1 cellular context compared by ENCODE assay signal in the genomic region with DNA sequence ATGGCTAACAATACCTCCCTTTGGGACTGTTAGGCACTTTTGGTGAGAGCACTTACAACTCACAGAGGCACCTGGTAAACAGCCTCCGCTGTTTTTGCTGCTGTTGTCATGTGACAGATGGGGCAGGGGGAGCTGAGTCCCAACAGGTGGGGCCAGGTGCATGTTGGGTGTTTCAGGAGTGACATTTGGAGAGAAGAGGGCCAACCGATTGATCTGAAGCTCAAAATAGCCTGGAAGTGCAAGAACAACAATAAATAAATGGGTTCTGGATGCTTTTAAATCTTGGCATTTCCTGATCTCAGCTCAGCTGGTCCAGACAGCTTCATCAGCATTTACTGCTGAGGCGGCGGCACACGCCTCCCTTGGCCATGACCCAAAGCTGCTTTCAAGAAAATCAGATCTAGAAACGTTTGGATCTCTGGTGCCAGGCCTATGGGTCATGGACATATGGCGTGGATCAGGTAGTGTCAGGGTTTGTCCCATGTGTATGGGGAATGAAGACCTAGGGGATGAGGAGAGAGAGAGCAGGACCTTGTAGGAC.
TF ChIP-seq lines count a peak whose summit lies in the region.

No MANE protein-coding gene starts in this region.

TF ChIP-seq in GM23338, 12 proteins besides CTCF, POLR2A, EP300 and RAD21:
- TF ChIP-seq, protein P1, sequence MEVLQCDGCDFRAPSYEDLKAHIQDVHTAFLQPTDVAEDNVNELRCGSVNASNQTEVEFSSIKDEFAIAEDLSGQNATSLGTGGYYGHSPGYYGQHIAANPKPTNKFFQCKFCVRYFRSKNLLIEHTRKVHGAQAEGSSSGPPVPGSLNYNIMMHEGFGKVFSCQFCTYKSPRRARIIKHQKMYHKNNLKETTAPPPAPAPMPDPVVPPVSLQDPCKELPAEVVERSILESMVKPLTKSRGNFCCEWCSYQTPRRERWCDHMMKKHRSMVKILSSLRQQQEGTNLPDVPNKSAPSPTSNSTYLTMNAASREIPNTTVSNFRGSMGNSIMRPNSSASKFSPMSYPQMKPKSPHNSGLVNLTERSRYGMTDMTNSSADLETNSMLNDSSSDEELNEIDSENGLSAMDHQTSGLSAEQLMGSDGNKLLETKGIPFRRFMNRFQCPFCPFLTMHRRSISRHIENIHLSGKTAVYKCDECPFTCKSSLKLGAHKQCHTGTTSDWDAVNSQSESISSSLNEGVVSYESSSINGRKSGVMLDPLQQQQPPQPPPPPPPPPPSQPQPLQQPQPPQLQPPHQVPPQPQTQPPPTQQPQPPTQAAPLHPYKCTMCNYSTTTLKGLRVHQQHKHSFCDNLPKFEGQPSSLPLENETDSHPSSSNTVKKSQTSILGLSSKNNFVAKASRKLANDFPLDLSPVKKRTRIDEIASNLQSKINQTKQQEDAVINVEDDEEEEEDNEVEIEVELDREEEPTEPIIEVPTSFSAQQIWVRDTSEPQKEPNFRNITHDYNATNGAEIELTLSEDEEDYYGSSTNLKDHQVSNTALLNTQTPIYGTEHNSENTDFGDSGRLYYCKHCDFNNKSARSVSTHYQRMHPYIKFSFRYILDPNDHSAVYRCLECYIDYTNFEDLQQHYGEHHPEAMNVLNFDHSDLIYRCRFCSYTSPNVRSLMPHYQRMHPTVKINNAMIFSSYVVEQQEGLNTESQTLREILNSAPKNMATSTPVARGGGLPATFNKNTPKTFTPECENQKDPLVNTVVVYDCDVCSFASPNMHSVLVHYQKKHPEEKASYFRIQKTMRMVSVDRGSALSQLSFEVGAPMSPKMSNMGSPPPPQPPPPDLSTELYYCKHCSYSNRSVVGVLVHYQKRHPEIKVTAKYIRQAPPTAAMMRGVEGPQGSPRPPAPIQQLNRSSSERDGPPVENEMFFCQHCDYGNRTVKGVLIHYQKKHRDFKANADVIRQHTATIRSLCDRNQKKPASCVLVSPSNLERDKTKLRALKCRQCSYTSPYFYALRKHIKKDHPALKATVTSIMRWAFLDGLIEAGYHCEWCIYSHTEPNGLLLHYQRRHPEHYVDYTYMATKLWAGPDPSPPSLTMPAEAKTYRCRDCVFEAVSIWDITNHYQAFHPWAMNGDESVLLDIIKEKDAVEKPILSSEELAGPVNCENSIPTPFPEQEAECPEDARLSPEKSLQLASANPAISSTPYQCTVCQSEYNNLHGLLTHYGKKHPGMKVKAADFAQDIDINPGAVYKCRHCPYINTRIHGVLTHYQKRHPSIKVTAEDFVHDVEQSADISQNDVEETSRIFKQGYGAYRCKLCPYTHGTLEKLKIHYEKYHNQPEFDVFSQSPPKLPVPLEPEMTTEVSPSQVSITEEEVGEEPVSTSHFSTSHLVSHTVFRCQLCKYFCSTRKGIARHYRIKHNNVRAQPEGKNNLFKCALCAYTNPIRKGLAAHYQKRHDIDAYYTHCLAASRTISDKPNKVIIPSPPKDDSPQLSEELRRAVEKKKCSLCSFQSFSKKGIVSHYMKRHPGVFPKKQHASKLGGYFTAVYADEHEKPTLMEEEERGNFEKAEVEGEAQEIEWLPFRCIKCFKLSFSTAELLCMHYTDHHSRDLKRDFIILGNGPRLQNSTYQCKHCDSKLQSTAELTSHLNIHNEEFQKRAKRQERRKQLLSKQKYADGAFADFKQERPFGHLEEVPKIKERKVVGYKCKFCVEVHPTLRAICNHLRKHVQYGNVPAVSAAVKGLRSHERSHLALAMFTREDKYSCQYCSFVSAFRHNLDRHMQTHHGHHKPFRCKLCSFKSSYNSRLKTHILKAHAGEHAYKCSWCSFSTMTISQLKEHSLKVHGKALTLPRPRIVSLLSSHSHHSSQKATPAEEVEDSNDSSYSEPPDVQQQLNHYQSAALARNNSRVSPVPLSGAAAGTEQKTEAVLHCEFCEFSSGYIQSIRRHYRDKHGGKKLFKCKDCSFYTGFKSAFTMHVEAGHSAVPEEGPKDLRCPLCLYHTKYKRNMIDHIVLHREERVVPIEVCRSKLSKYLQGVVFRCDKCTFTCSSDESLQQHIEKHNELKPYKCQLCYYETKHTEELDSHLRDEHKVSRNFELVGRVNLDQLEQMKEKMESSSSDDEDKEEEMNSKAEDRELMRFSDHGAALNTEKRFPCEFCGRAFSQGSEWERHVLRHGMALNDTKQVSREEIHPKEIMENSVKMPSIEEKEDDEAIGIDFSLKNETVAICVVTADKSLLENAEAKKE (CRISPR knock-in tag; IDR thresholded peaks at IDR 0.05): no peak
- TF ChIP-seq ZNF114 (CRISPR knock-in tag; IDR thresholded peaks at IDR 0.05) (no peak), JUNB (IDR thresholded peaks at IDR 0.05; ENCODE audit: unreplicated experiment) (no peak), STAT1 (IDR thresholded peaks at IDR 0.05; ENCODE audit: unreplicated experiment) (no peak), EZH2 (IDR thresholded peaks at IDR 0.05; ENCODE audit: low read depth, unreplicated experiment) (no peak), ZNF331 (CRISPR knock-in tag; IDR thresholded peaks at IDR 0.05; ENCODE audit: low read depth) (no peak), POLR2AphosphoS5 (IDR thresholded peaks at IDR 0.05; ENCODE audit: low read depth) (no peak), CREB1 (CRISPR knock-in tag; IDR thresholded peaks at IDR 0.05; ENCODE audit: low read depth) (no peak), EZH2phosphoT487 (IDR thresholded peaks at IDR 0.05; ENCODE audit: unreplicated experiment) (no peak), NANOG (IDR thresholded peaks at IDR 0.05; ENCODE audit: borderline replicate concordance) (no peak)
- TF ChIP-seq, protein P2, sequence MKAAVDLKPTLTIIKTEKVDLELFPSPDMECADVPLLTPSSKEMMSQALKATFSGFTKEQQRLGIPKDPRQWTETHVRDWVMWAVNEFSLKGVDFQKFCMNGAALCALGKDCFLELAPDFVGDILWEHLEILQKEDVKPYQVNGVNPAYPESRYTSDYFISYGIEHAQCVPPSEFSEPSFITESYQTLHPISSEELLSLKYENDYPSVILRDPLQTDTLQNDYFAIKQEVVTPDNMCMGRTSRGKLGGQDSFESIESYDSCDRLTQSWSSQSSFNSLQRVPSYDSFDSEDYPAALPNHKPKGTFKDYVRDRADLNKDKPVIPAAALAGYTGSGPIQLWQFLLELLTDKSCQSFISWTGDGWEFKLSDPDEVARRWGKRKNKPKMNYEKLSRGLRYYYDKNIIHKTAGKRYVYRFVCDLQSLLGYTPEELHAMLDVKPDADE (IDR thresholded peaks at IDR 0.05): no peak
- TF ChIP-seq, protein P3, sequence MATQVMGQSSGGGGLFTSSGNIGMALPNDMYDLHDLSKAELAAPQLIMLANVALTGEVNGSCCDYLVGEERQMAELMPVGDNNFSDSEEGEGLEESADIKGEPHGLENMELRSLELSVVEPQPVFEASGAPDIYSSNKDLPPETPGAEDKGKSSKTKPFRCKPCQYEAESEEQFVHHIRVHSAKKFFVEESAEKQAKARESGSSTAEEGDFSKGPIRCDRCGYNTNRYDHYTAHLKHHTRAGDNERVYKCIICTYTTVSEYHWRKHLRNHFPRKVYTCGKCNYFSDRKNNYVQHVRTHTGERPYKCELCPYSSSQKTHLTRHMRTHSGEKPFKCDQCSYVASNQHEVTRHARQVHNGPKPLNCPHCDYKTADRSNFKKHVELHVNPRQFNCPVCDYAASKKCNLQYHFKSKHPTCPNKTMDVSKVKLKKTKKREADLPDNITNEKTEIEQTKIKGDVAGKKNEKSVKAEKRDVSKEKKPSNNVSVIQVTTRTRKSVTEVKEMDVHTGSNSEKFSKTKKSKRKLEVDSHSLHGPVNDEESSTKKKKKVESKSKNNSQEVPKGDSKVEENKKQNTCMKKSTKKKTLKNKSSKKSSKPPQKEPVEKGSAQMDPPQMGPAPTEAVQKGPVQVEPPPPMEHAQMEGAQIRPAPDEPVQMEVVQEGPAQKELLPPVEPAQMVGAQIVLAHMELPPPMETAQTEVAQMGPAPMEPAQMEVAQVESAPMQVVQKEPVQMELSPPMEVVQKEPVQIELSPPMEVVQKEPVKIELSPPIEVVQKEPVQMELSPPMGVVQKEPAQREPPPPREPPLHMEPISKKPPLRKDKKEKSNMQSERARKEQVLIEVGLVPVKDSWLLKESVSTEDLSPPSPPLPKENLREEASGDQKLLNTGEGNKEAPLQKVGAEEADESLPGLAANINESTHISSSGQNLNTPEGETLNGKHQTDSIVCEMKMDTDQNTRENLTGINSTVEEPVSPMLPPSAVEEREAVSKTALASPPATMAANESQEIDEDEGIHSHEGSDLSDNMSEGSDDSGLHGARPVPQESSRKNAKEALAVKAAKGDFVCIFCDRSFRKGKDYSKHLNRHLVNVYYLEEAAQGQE (IDR thresholded peaks at IDR 0.05; ENCODE audit: unreplicated experiment): no peak
TF ChIP-seq in GM23338: peak in this region for 0.
